ENCODE assay signal across 8 cellular contexts in the genomic region with DNA sequence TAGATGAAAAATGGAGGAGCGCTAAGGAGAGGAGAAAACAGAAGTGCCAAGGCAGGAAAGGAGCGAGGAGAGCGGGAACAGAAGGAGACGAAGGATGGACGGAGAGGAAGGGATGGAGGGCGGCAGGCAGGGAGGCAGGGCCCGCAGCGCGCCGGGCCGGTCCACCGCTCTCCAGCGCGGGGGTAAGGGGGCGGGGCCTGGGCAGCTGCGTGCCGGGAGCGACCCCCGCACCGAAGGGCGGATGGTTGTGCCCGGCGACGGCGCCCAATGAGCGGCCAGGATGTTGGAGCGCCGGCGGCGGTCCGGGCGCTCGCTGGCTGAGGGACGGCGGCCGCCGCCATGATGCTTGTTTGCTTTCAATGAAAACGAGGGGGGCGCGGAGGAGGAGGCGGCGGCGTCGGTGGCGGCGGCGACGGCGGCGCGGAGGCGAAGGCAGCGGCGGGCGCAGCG. TPM values are rescaled to one million over a fixed set of nuclear protein-coding genes. Genes with fewer than 3 reads are reported as not detected.
DNase-seq lines count a peak whose midpoint lies in the region; ATAC-seq and TF ChIP-seq lines count a peak whose summit lies in the region.

Gene CNOT6, plus strand, starts transcription at position 320 of the 450 bp plus-strand sequence. CDS start 34,898 bp downstream, outside the sequence.

- peak; percentile 92 for ATAC-seq in HG02759 (IDR thresholded peaks at IDR 0.05; ENCODE audit: unreplicated experiment)
- peak; percentile 90 for ATAC-seq in activated naive CD8-positive, alpha-beta T cell treated with anti-CD3 and anti-CD28 coated beads, Interleukin-2, amount 10 ng/mL, durations not matched to agents 7 days and 5 days (ENCODE audit: low read depth)
- peak; percentile 100 for ATAC-seq in Right ventricle myocardium inferior

- no peaks in the 10 kb centered on the region for H3K27me3 Mint-ChIP-seq in activated naive CD8-positive, alpha-beta T cell treated with anti-CD3 and anti-CD28 coated beads, Interleukin-2, amount 10 ng/mL, durations not matched to agents 7 days and 5 days

- H3K9me3 Mint-ChIP-seq in activated naive CD8-positive, alpha-beta T cell treated with anti-CD3 and anti-CD28 coated beads, Interleukin-2, amount 10 ng/mL, durations not matched to agents 7 days and 5 days: no peaks in the 10 kb centered on the region

- peaks cover 8% of the 10 kb centered on the region for H3K4me1 ChIP-seq in ovary (ENCODE audit: insufficient read depth)
- peaks cover 9% of the 10 kb centered on the region for H3K4me1 ChIP-seq in thymus (ENCODE audit: control insufficient read depth, insufficient read depth, low read length)

- no peak for TF ChIP-seq EP300 in ovary (IDR thresholded peaks at IDR 0.05)

- peak; percentile 98 for DNase-seq in GM12865 (ENCODE audit: low read depth)
- peak; percentile 66 for DNase-seq in NCI-H128 (lab: John Stamatoyannopoulos, UW; ENCODE audit: unreplicated experiment)
- DNase-seq in activated naive CD8-positive, alpha-beta T cell treated with anti-CD3 and anti-CD28 coated beads, Interleukin-2, amount 10 ng/mL, durations not matched to agents 7 days and 5 days: peak; percentile 99
- DNase-seq in Right ventricle myocardium inferior (ENCODE audit: missing footprints): peak; percentile 97
- peak; percentile 90 to 96 (median 94) for DNase-seq in ovary

- H3K79me2 ChIP-seq in SU-DHL-6 (ENCODE audit: insufficient read depth, low read length): peaks cover 46% of the 10 kb centered on the region

- peak within 1 kb of the TSS; percentile 83 for H2AFZ ChIP-seq in SU-DHL-6 (ENCODE audit: low read depth, low read length, severe bottlenecking)

- no peak for TF ChIP-seq CTCF in GM12865 (IDR thresholded peaks at IDR 0.05; ENCODE audit: insufficient read depth, low read depth, low read length, missing control alignments)
- no peak for TF ChIP-seq CTCF in SU-DHL-6 (IDR thresholded peaks at IDR 0.05; ENCODE audit: insufficient read depth, low read length, poor library complexity, severe bottlenecking)
- TF ChIP-seq CTCF in ovary (IDR thresholded peaks at IDR 0.05): no peak

- POLR2A ChIA-PET in activated naive CD8-positive, alpha-beta T cell treated with anti-CD3 and anti-CD28 coated beads, Interleukin-2, amount 10 ng/mL, durations not matched to agents 7 days and 5 days (lab: Charles Lee): no interaction called here

- H3K36me3 ChIP-seq in SU-DHL-6 (ENCODE audit: low read length) (no peaks in the 10 kb centered on the region), ovary (no peaks in the 10 kb centered on the region), thymus (ENCODE audit: control insufficient read depth, insufficient read depth) (peaks cover 5% of the 10 kb centered on the region)

- no peaks in the 10 kb centered on the region; the same call in 1 of the 2 replicates for H4K20me1 ChIP-seq in SU-DHL-6 (ENCODE audit: low read depth, low read length)

- H3K9me2 ChIP-seq in SU-DHL-6 (replicated peaks; ENCODE audit: insufficient read depth, low read length): no peaks in the 10 kb centered on the region

- intact Hi-C loops in Right ventricle myocardium inferior (cut with DNase I) (no loop called here), ovary (cut with DNase I) (no loop called here)

- peak within 1 kb of the TSS; percentile 84 for H3K4me2 ChIP-seq in SU-DHL-6 (ENCODE audit: low read depth, low read length, poor library complexity, severe bottlenecking)

- H3K27ac ChIP-seq in SU-DHL-6 (ENCODE audit: low read depth, low read length) (peak within 1 kb of the TSS; percentile 65), ovary (peak within 1 kb of the TSS; percentile 54 to 85), thymus (ENCODE audit: low read depth) (peak within 1 kb of the TSS; percentile 98)

- WGBS in ovary, 3 donors: 0 to 1% (median 0%) methylated on average over 54 to 56 of the region's 56 CpGs
- under 1% methylated on average over 56 of the region's 56 CpGs for WGBS in thymus

- H3K4me1 Mint-ChIP-seq in activated naive CD8-positive, alpha-beta T cell treated with anti-CD3 and anti-CD28 coated beads, Interleukin-2, amount 10 ng/mL, durations not matched to agents 7 days and 5 days: peaks cover 32% of the 10 kb centered on the region

- H3K27me3 ChIP-seq in SU-DHL-6 (ENCODE audit: low read length): no peaks in the 10 kb centered on the region
- no peaks in the 10 kb centered on the region for H3K27me3 ChIP-seq in ovary
- H3K27me3 ChIP-seq in thymus (ENCODE audit: control insufficient read depth, insufficient read depth): no peaks in the 10 kb centered on the region

- H3K4me3 ChIP-seq in GM12865 (ENCODE audit: low read depth, low read length): peak within 1 kb of the TSS; percentile 87
- H3K4me3 ChIP-seq in SU-DHL-6 (ENCODE audit: insufficient read depth, low read length, poor library complexity, severe bottlenecking): peak within 1 kb of the TSS; percentile 86
- H3K4me3 ChIP-seq in ovary: peak within 1 kb of the TSS; percentile 90
- H3K4me3 ChIP-seq in thymus (ENCODE audit: low read length): peak within 1 kb of the TSS; percentile 96

- H3K4me3 Mint-ChIP-seq in activated naive CD8-positive, alpha-beta T cell treated with anti-CD3 and anti-CD28 coated beads, Interleukin-2, amount 10 ng/mL, durations not matched to agents 7 days and 5 days: peak within 1 kb of the TSS; percentile 86

- no peaks in the 10 kb centered on the region for H3F3A ChIP-seq in SU-DHL-6 (ENCODE audit: insufficient read depth)

- H3K36me3 Mint-ChIP-seq in activated naive CD8-positive, alpha-beta T cell treated with anti-CD3 and anti-CD28 coated beads, Interleukin-2, amount 10 ng/mL, durations not matched to agents 7 days and 5 days: peaks cover 14% of the 10 kb centered on the region

- H3K9me3 ChIP-seq in SU-DHL-6 (ENCODE audit: insufficient read depth, low read length) (no peaks in the 10 kb centered on the region), ovary (no peaks in the 10 kb centered on the region), thymus (ENCODE audit: control insufficient read depth) (no peaks in the 10 kb centered on the region)

- peak within 1 kb of the TSS; percentile 95 for H3K9ac ChIP-seq in SU-DHL-6 (ENCODE audit: low read length)

- H3K27ac Mint-ChIP-seq in activated naive CD8-positive, alpha-beta T cell treated with anti-CD3 and anti-CD28 coated beads, Interleukin-2, amount 10 ng/mL, durations not matched to agents 7 days and 5 days: peak within 1 kb of the TSS; percentile 97

- TF ChIP-seq POLR2A in ovary (IDR thresholded peaks at IDR 0.05): no peak

RNA-seq across cellular contexts. Expression of gene CNOT6, which starts in this region (rescaled TPM):
- total RNA-seq in activated naive CD8-positive, alpha-beta T cell treated with anti-CD3 and anti-CD28 coated beads, Interleukin-2, amount 10 ng/mL, durations not matched to agents 7 days and 5 days: 10 to 100 TPM; 37.5 to 43.3 TPM
- 15.0 TPM for total RNA-seq in Right ventricle myocardium inferior
- 10 to 100 TPM; 12.5 to 24.9 (median 16.5) TPM for total RNA-seq in ovary
- 10 to 100 TPM; 10.3 to 11.4 TPM for polyA plus RNA-seq in ovary
- polyA plus RNA-seq in thymus: 14.2 TPM

Comparison
In these comparisons a context has a peak if more than half of its experiments do, and no peak if none do; other contexts are left out.
1. Peak in every context shown above with its lines: DNase-seq, ATAC-seq, H3K4me3 ChIP-seq and H3K27ac ChIP-seq.